Comparison of ENCODE assay signal across 23 cellular contexts in genomic region chr14:85423889-85424288, GRCh38.
DNase-seq lines count a peak whose midpoint lies in the region; ATAC-seq and TF ChIP-seq lines count a peak whose summit lies in the region.
"Had no signal": no experiment of that assay in that cellular context is flagged by ENCODE, and none has a peak within 500 bp of the region (broad histone marks: within the 10 kb centered on the region; RNA-seq: fewer than 3 reads in every experiment).

No MANE protein-coding gene starts in this region.

- H3K36me3 ChIP-seq in breast epithelium (no peaks in the 10 kb centered on the region), mucosa of descending colon (ENCODE audit: low read depth) (no peaks in the 10 kb centered on the region)
- H3K36me3 ChIP-seq: BLaER1 had no signal

- H3K9me3 Mint-ChIP-seq in MCF 10A (ENCODE audit: unreplicated experiment): no peaks in the 10 kb centered on the region
- H3K9me3 Mint-ChIP-seq in type B pancreatic cell: peaks cover 4% of the 10 kb centered on the region
- H3K9me3 Mint-ChIP-seq: CD8-positive, alpha-beta T cell had no signal

- intact Hi-C loops in MCF 10A (cut with micrococcal nuclease) (no loop called here), breast epithelium (cut with DNase I; ENCODE audit: low total_unique reads) (no loop called here), head of caudate nucleus (cut with DNase I) (no loop called here), mucosa of descending colon (cut with DNase I, micrococcal nuclease) (no loop called here)

- POLR2A ChIA-PET in MCF 10A (lab: Yijun Ruan, JAX): interaction anchor here (0.7 to 3.6 kb wide), 3 partner anchors 12 to 104 kb away, joined by 3 to 21 read pairs (median 15); no protein-coding TSS in a partner anchor

- TF ChIP-seq CTCF in MCF 10A (IDR thresholded peaks at IDR 0.05; ENCODE audit: unreplicated experiment) (no peak), breast epithelium (IDR thresholded peaks at IDR 0.05) (no peak), epithelial cell of esophagus (IDR thresholded peaks at IDR 0.05; ENCODE audit: insufficient read depth, low read depth, low read length, missing control alignments) (no peak), foreskin keratinocyte (conservative IDR thresholded peaks at IDR 0.05) (no peak), type B pancreatic cell (conservative IDR thresholded peaks at IDR 0.05) (no peak), mucosa of descending colon (IDR thresholded peaks at IDR 0.05) (no peak)

- ATAC-seq in foreskin keratinocyte: peak; percentile 35
- no peak for ATAC-seq in GM21825 (IDR thresholded peaks at IDR 0.05; ENCODE audit: unreplicated experiment)
- no peak for ATAC-seq in mucosa of descending colon
- ATAC-seq: CD8-positive, alpha-beta T cell; GM12878 had no signal

- H3K9me3 ChIP-seq in breast epithelium: no peaks in the 10 kb centered on the region
- no peaks in the 10 kb centered on the region for H3K9me3 ChIP-seq in mucosa of descending colon
- H3K9me3 ChIP-seq: BLaER1, Caco-2 had no signal

- H3K27ac ChIP-seq in breast epithelium: no peak overlapping the region
- peak overlapping the region; percentile 85 for H3K27ac ChIP-seq in foreskin keratinocyte
- H3K27ac ChIP-seq: 22Rv1, BLaER1, C4-2B, GM23248 had no signal

- no TSS peak for BruUV-seq in MCF 10A (replicated peaks; lab: Mats Ljungman, UMichigan)

- H3K4me3 Mint-ChIP-seq in MCF 10A (ENCODE audit: unreplicated experiment): no peak overlapping the region
- H3K4me3 Mint-ChIP-seq in type B pancreatic cell: no peak overlapping the region
- H3K4me3 Mint-ChIP-seq: B cell; CD4-positive, CD25-positive, alpha-beta regulatory T cell; CD8-positive, alpha-beta T cell had no signal

- H3K27me3 Mint-ChIP-seq in MCF 10A (ENCODE audit: insufficient read depth, unreplicated experiment) (no peaks in the 10 kb centered on the region), type B pancreatic cell (no peaks in the 10 kb centered on the region)
- H3K27me3 Mint-ChIP-seq: B cell; CD4-positive, CD25-positive, alpha-beta regulatory T cell had no signal

- H3K27me3 ChIP-seq in breast epithelium (no peaks in the 10 kb centered on the region), foreskin keratinocyte (no peaks in the 10 kb centered on the region)
- H3K27me3 ChIP-seq: BLaER1 had no signal

- no peak for DNase-seq in MCF 10A (ENCODE audit: unreplicated experiment)
- no peak for DNase-seq in breast epithelium (ENCODE audit: low spot score in 2 of 2)
- peak; percentile 89 for DNase-seq in epithelial cell of esophagus (ENCODE audit: low read depth)
- DNase-seq in foreskin keratinocyte: peak; percentile 66 to 87
- no peak for DNase-seq in type B pancreatic cell (ENCODE audit: extremely low spot score, unreplicated experiment)
- DNase-seq in head of caudate nucleus: no peak
- no peak for DNase-seq in mucosa of descending colon
- DNase-seq: Caco-2; CD4-positive, CD25-positive, alpha-beta regulatory T cell; CD8-positive, alpha-beta T cell; DMS 273 treated with DMSO at 0.1 percent for 48 hours; DMS79; EL; GDM1; GM23248; H7; HCEC 1CT had no signal

- no peaks in the 10 kb centered on the region for H3K36me3 Mint-ChIP-seq in MCF 10A (ENCODE audit: insufficient read depth, unreplicated experiment)
- H3K36me3 Mint-ChIP-seq in type B pancreatic cell: no peaks in the 10 kb centered on the region
- H3K36me3 Mint-ChIP-seq: CD4-positive, CD25-positive, alpha-beta regulatory T cell; CD8-positive, alpha-beta T cell had no signal

- TF ChIP-seq POLR2A in breast epithelium (IDR thresholded peaks at IDR 0.05): no peak

- H3K4me1 Mint-ChIP-seq in MCF 10A (ENCODE audit: insufficient read depth, unreplicated experiment) (peaks cover 33% of the 10 kb centered on the region), type B pancreatic cell (ENCODE audit: unreplicated experiment) (peaks cover 7% of the 10 kb centered on the region)
- H3K4me1 Mint-ChIP-seq: B cell; CD4-positive, CD25-positive, alpha-beta regulatory T cell had no signal

- CTCF ChIA-PET in MCF 10A (lab: Yijun Ruan, JAX): interaction anchor here (0.6 kb wide), 1 partner anchor 71 kb away, joined by 3 read pairs; no protein-coding TSS in a partner anchor

- peak overlapping the region; percentile 32 for H3K27ac Mint-ChIP-seq in MCF 10A (ENCODE audit: low read depth, unreplicated experiment)
- H3K27ac Mint-ChIP-seq in type B pancreatic cell: peak overlapping the region; percentile 65
- H3K27ac Mint-ChIP-seq: B cell; CD4-positive, CD25-positive, alpha-beta regulatory T cell; CD8-positive, alpha-beta T cell had no signal

- H3K4me1 ChIP-seq in breast epithelium (no peaks in the 10 kb centered on the region), foreskin keratinocyte (peaks cover 25% of the 10 kb centered on the region), mucosa of descending colon (ENCODE audit: low read depth) (no peaks in the 10 kb centered on the region)
- H3K4me1 ChIP-seq: BLaER1, Caco-2 had no signal

- H3K4me3 ChIP-seq in breast epithelium (no peak overlapping the region), epithelial cell of esophagus (ENCODE audit: low read length) (no peak overlapping the region), mucosa of descending colon (no peak overlapping the region)
- H3K4me3 ChIP-seq: BLaER1, GM12878, GM23248 had no signal

Comparison
In these comparisons a context has a peak if more than half of its experiments do, and no peak if none do; other contexts are left out.
1. DNase-seq: peak in epithelial cell of esophagus (single experiment) and foreskin keratinocyte (2 of 2); none in MCF 10A (single experiment), breast epithelium (0 of 2), type B pancreatic cell (single experiment), head of caudate nucleus (0 of 42) and mucosa of descending colon (0 of 3).